In genomic region chr1:7669559-7670208, GRCh38 we compare ENCODE assay signal across 8 cellular contexts.
A peak's percentile ranks its signal among the peaks of the same experiment; 100 is the strongest.
DNase-seq lines count a peak whose midpoint lies in the region.

No MANE protein-coding gene starts in this region.

- peak; percentile 10 for DNase-seq in NK-92 treated with Interleukin-12 subunit alpha and Interleukin-12 subunit beta, amount 100 ng/mL, for 24 hours (lab: John Stamatoyannopoulos, UW)
- DNase-seq in NK-92 (lab: John Stamatoyannopoulos, UW; ENCODE audit: unreplicated experiment) (no peak), NCI-H2171 treated with DMSO at 0.1 percent for 48 hours (lab: John Stamatoyannopoulos, UW) (peak; percentile 59), medulla oblongata (ENCODE audit: extremely low spot score) (peak; percentile 79), NCI-H2107 treated with DMSO at 0.1 percent for 48 hours (lab: John Stamatoyannopoulos, UW; ENCODE audit: unreplicated experiment) (no peak)
- DNase-seq in activated CD4-positive, alpha-beta T cell treated with anti-CD3 and anti-CD28 coated beads, Interleukin-2, amount 50 U/mL, for 48 hours: peak; percentile 61 to 67
- peak; percentile 38 for DNase-seq in effector CD8-positive, alpha-beta T cell (lab: John Stamatoyannopoulos, UW)
- DNase-seq in stimulated activated CD8-positive, alpha-beta memory T cell treated with anti-CD3 and anti-CD28 coated beads, Interleukin-2, amount 100 ng/mL, for 1 hour (ENCODE audit: low read depth in 2 of 2): peak; percentile 22 to 30

Comparison
In these comparisons a context has a peak if more than half of its experiments do, and no peak if none do; other contexts are left out.
1. DNase-seq: peak in NK-92 treated with Interleukin-12 subunit alpha and Interleukin-12 subunit beta, amount 100 ng/mL, for 24 hours (single experiment), NCI-H2171 treated with DMSO at 0.1 percent for 48 hours (single experiment), activated CD4-positive, alpha-beta T cell treated with anti-CD3 and anti-CD28 coated beads, Interleukin-2, amount 50 U/mL, for 48 hours (2 of 2), effector CD8-positive, alpha-beta T cell (single experiment), medulla oblongata (single experiment) and stimulated activated CD8-positive, alpha-beta memory T cell treated with anti-CD3 and anti-CD28 coated beads, Interleukin-2, amount 100 ng/mL, for 1 hour (2 of 2); none in NK-92 (single experiment) and NCI-H2107 treated with DMSO at 0.1 percent for 48 hours (single experiment).